8 cellular contexts compared by ENCODE assay signal in the genomic region with DNA sequence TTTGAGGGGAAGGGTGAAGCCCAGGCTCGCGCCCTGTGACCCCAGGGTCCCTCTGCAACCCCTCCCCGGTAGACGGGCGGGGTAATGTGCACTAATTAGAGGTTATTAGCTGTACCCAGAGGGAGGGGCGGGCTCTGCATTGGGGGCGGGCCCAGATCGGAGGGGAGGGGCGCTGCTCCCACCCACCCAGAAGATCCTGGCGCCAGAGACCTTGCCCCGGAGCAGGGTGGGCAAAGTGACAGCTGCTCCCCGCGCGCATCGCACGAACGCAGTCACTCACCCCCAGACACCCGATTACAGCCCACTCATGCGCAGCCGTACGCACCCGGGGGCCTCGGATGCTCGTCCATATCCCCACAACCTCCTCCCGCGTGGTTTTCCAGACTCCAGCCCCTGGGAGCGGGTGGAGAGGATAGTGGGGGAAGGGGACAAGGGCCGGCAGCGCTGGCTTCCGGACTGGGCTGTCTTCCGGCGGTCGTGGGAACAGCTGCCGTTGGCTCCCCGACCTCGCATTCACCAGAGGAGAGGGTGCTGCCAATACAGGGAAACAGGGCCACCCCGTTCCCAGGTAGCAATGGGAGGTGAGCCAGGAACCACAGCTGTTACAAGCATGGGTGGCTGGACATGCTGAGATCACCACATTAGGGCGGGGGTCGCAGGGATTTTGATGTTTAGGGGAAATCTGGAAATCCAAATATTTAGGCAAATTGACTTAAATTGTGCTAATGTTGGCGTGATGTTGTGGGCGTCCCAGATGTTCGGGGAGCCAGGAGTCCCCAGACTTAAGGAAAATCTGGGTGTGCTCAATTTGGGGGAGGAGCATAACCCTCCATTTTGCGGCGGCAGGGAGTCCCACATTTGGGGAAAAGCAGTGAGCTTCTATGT. TPM values are rescaled to one million over a fixed set of nuclear protein-coding genes. Genes with fewer than 3 reads are reported as not detected.
DNase-seq lines count a peak whose midpoint lies in the region; ATAC-seq and TF ChIP-seq lines count a peak whose summit lies in the region.

No MANE protein-coding gene starts in this region.

- H3K9me3 Mint-ChIP-seq in activated naive CD4-positive, alpha-beta T cell treated with anti-CD3 and anti-CD28 coated beads for 36 hours: no peaks in the 10 kb centered on the region

- DNase-seq in AG20443 (ENCODE audit: low spot score) (peak; percentile 67), NCI-H524 treated with DMSO at 0.1 percent for 48 hours (lab: John Stamatoyannopoulos, UW) (peak; percentile 48), foreskin keratinocyte (peak in 1 of 2 donors; percentile 73), middle frontal gyrus (ENCODE audit: extremely low spot score, low spot score) (no peak)
- peak; percentile 63 for DNase-seq in activated naive CD4-positive, alpha-beta T cell treated with anti-CD3 and anti-CD28 coated beads for 36 hours

- H3K27ac ChIP-seq in foreskin keratinocyte: peak overlapping the region; percentile 75

- ATAC-seq in foreskin keratinocyte (peak; percentile 16), GM19463 (IDR thresholded peaks at IDR 0.05; ENCODE audit: unreplicated experiment) (no peak)

- peak overlapping the region; percentile 42 for H2AFZ ChIP-seq in neuron (ENCODE audit: low read depth, low read length)

- peak; percentile 69 for TF ChIP-seq POLR2A in GM19099 (IDR thresholded peaks at IDR 0.05; ENCODE audit: extremely low read depth, insufficient read length, low read depth)

- H3K27me3 ChIP-seq in foreskin keratinocyte (no peaks in the 10 kb centered on the region), neuron (ENCODE audit: insufficient read depth, low read length) (no peaks in the 10 kb centered on the region)

- no peak for TF ChIP-seq CTCF in foreskin keratinocyte (conservative IDR thresholded peaks at IDR 0.05)

- no peaks in the 10 kb centered on the region for H3K9me3 ChIP-seq in neuron (ENCODE audit: low read length)

- no peaks in the 10 kb centered on the region for H3K36me3 Mint-ChIP-seq in activated naive CD4-positive, alpha-beta T cell treated with anti-CD3 and anti-CD28 coated beads for 36 hours (ENCODE audit: low read depth)

- peaks cover 31% of the 10 kb centered on the region for H3K4me1 Mint-ChIP-seq in activated naive CD4-positive, alpha-beta T cell treated with anti-CD3 and anti-CD28 coated beads for 36 hours (ENCODE audit: low read depth)

- no peaks in the 10 kb centered on the region for H3K27me3 Mint-ChIP-seq in activated naive CD4-positive, alpha-beta T cell treated with anti-CD3 and anti-CD28 coated beads for 36 hours (ENCODE audit: low read depth)

- intact Hi-C loops in activated naive CD4-positive, alpha-beta T cell treated with anti-CD3 and anti-CD28 coated beads for 36 hours (cut with micrococcal nuclease): no loop called here

- H3K4me3 Mint-ChIP-seq in activated naive CD4-positive, alpha-beta T cell treated with anti-CD3 and anti-CD28 coated beads for 36 hours: peak overlapping the region; percentile 72

- H3K27ac Mint-ChIP-seq in activated naive CD4-positive, alpha-beta T cell treated with anti-CD3 and anti-CD28 coated beads for 36 hours: peak overlapping the region; percentile 82

- H3K4me1 ChIP-seq in foreskin keratinocyte (peaks cover under 1% of the 10 kb centered on the region), neuron (ENCODE audit: insufficient read depth, low read length) (peaks cover 40% of the 10 kb centered on the region)

- peak overlapping the region; percentile 50 for H3K4me3 ChIP-seq in neuron (ENCODE audit: low read length)

- H3K36me3 ChIP-seq in neuron (ENCODE audit: insufficient read depth, low read length): no peaks in the 10 kb centered on the region

- CTCF ChIA-PET in activated naive CD4-positive, alpha-beta T cell treated with anti-CD3 and anti-CD28 coated beads for 36 hours (lab: Charles Lee): interaction anchor here (3.7 to 8.8 kb wide), 4 partner anchors 9 to 69 kb away, joined by 18 to 303 read pairs (median 70); a partner anchor contains a TSS

RNA-seq across cellular contexts. Expression of a gene that starts 2.9 kb away (rescaled TPM):
- 10 to 100 TPM; 14.0 to 14.9 TPM for total RNA-seq in activated naive CD4-positive, alpha-beta T cell treated with anti-CD3 and anti-CD28 coated beads for 36 hours
- total RNA-seq in foreskin keratinocyte: 34.5 and 35.9 TPM in 2 replicates
- 32.9 and 35.5 TPM in 2 replicates for polyA plus RNA-seq in foreskin keratinocyte

RNA-seq across cellular contexts. Expression of a gene that starts 13.0 kb away (rescaled TPM):
- total RNA-seq in activated naive CD4-positive, alpha-beta T cell treated with anti-CD3 and anti-CD28 coated beads for 36 hours: 100 to 1,000 TPM; 292 to 296 TPM
- total RNA-seq in foreskin keratinocyte: 101 and 134 TPM in 2 replicates
- 104 and 134 TPM in 2 replicates for polyA plus RNA-seq in foreskin keratinocyte

RNA-seq across cellular contexts. Expression of a gene that starts 23.3 kb away (rescaled TPM):
- total RNA-seq in activated naive CD4-positive, alpha-beta T cell treated with anti-CD3 and anti-CD28 coated beads for 36 hours: 100 to 1,000 TPM; 237 to 249 TPM
- total RNA-seq in foreskin keratinocyte: 271 and 287 TPM in 2 replicates
- 347 and 379 TPM in 2 replicates for polyA plus RNA-seq in foreskin keratinocyte

RNA-seq across cellular contexts. Expression of a gene that starts 23.6 kb away (rescaled TPM):
- total RNA-seq in activated naive CD4-positive, alpha-beta T cell treated with anti-CD3 and anti-CD28 coated beads for 36 hours: 10 to 100 TPM; 41.4 to 43.2 TPM
- total RNA-seq in foreskin keratinocyte: 9.3 and 14.7 TPM in 2 replicates
- 49.9 and 56.0 TPM in 2 replicates for polyA plus RNA-seq in foreskin keratinocyte

RNA-seq across cellular contexts. Expression of a gene that starts 26.7 kb away (rescaled TPM):
- not detected for total RNA-seq in activated naive CD4-positive, alpha-beta T cell treated with anti-CD3 and anti-CD28 coated beads for 36 hours
- not detected in 2 replicates for total RNA-seq in foreskin keratinocyte
- polyA plus RNA-seq in foreskin keratinocyte: not detected in 2 replicates
